8 cellular contexts compared by ENCODE assay signal in the genomic region with DNA sequence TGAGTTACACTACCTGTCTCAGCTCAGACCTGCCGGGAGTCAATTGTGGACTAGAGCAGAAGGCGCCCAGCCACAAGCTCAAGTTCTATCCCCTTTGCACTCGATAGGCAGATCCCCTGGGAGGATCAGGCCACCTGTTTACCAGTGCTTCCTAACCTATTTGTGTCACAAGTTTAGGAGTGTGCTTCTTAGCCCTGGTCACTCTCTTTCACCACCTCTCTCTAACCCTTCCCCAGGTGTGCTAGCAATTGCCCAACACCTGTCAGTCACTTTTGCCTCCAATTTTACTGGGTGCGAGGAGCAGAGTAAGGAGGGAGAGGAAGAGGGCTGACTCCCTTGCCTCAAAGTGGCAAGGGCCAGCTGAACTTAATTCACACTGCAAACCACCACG. TPM values are rescaled to one million over a fixed set of nuclear protein-coding genes. Genes with fewer than 3 reads are reported as not detected.
DNase-seq lines count a peak whose midpoint lies in the region; ATAC-seq, FAIRE-seq and TF ChIP-seq lines count a peak whose summit lies in the region.

No MANE protein-coding gene starts in this region.

- peak overlapping the region; percentile 93 for H2AFZ ChIP-seq in PC-9

- ATAC-seq in GM21737 (IDR thresholded peaks at IDR 0.05; ENCODE audit: unreplicated experiment) (peak; percentile 0), HG03097 (IDR thresholded peaks at IDR 0.05; ENCODE audit: low FRiP score, unreplicated experiment) (no peak)

- H3K27me3 ChIP-seq in CD4-positive, alpha-beta memory T cell (ENCODE audit: insufficient read depth, low read length) = no peaks in the 10 kb centered on the region
- no peaks in the 10 kb centered on the region for H3K27me3 ChIP-seq in PC-9 (ENCODE audit: insufficient read depth, low read depth)
- H3K27me3 ChIP-seq in neutrophil = no peaks in the 10 kb centered on the region

- no peaks in the 10 kb centered on the region for H3K9me2 ChIP-seq in PC-9 (ENCODE audit: insufficient read depth)

- H3K79me2 ChIP-seq in PC-9 (ENCODE audit: low read depth) = peaks cover 39% of the 10 kb centered on the region

- no peaks in the 10 kb centered on the region for H3K9me3 Mint-ChIP-seq in CD4-positive, alpha-beta memory T cell
- no peaks in the 10 kb centered on the region for H3K9me3 Mint-ChIP-seq in endothelial cell (ENCODE audit: unreplicated experiment)

- BruUV-seq in PC-9 (replicated peaks; lab: Mats Ljungman, UMichigan) = TSS peak; percentile 99

- no peak for TF ChIP-seq POLR2A in GM12891 (IDR thresholded peaks at IDR 0.05; ENCODE audit: low read depth, low read length)

- no peaks in the 10 kb centered on the region for H3K36me3 ChIP-seq in CD4-positive, alpha-beta memory T cell (ENCODE audit: insufficient read depth, low read length)
- H3K36me3 ChIP-seq in PC-9 (ENCODE audit: low read depth) (peaks cover 14% of the 10 kb centered on the region; the same call in 1 of the 2 replicates), neutrophil (no peaks in the 10 kb centered on the region)

- H3K4me1 Mint-ChIP-seq in CD4-positive, alpha-beta memory T cell = peaks cover 30 to 50% (median 41%) of the 10 kb centered on the region in 4 donors
- H3K4me1 Mint-ChIP-seq in endothelial cell (ENCODE audit: unreplicated experiment) = peaks cover 24% of the 10 kb centered on the region

- peaks cover 18% of the 10 kb centered on the region for H4K20me1 ChIP-seq in PC-9 (ENCODE audit: insufficient read depth)

- H3K4me3 Mint-ChIP-seq in CD4-positive, alpha-beta memory T cell = peak overlapping the region; percentile 90 to 98 (median 94)
- peak overlapping the region; percentile 94 for H3K4me3 Mint-ChIP-seq in endothelial cell (ENCODE audit: unreplicated experiment)

- peaks cover 6 to 25% of the 10 kb centered on the region in 2 donors for H3K36me3 Mint-ChIP-seq in CD4-positive, alpha-beta memory T cell
- H3K36me3 Mint-ChIP-seq in endothelial cell (ENCODE audit: low read depth, unreplicated experiment) = peaks cover 14% of the 10 kb centered on the region

- peak overlapping the region; percentile 99 for H3K4me2 ChIP-seq in PC-9

- intact Hi-C loops in CD4-positive, alpha-beta memory T cell (cut with micrococcal nuclease) = loop anchor here (1.0 to 5.0 kb wide), 6 partner anchors 120 to 1811 kb away; partner anchors contain the start of genes DAAM1, KIAA0586, PELI2 and TIMM9
- intact Hi-C loops in PC-9 (cut with micrococcal nuclease; ENCODE audit: unreplicated experiment) = no loop called here

- CTCF ChIA-PET in CD4-positive, alpha-beta memory T cell (lab: Charles Lee; ENCODE audit: partially characterized antibody) = interaction anchor here (0.9 to 1.4 kb wide), 2 partner anchors 17 to 811 kb away, joined by 3 to 4 read pairs; no protein-coding TSS in a partner anchor
- CTCF ChIA-PET in PC-9 (lab: Charles Lee) = interaction anchor here (0.9 kb wide), 1 partner anchor 899 kb away, joined by 3 read pairs; no protein-coding TSS in a partner anchor

- H3F3A ChIP-seq in PC-9 (ENCODE audit: insufficient read depth, low read depth) = peaks cover 5% of the 10 kb centered on the region; the same call in 1 of the 2 replicates

- peak overlapping the region; percentile 88 to 97 (median 96) for H3K27ac Mint-ChIP-seq in CD4-positive, alpha-beta memory T cell
- peak overlapping the region; percentile 81 for H3K27ac Mint-ChIP-seq in endothelial cell (ENCODE audit: unreplicated experiment)

- peak in 1 of 5 donors; percentile 3 for DNase-seq in CD4-positive, alpha-beta memory T cell
- peak in 1 of 2 experiments; percentile 40 for DNase-seq in PC-9
- DNase-seq in endothelial cell (ENCODE audit: low spot score) = peak; percentile 8
- no peak for DNase-seq in GM12891 (ENCODE audit: insufficient read length, low spot score)
- no peak for DNase-seq in central memory CD4-positive, alpha-beta T cell

- no peak for TF ChIP-seq CTCF in PC-9 (conservative IDR thresholded peaks at IDR 0.05)
- no peak for TF ChIP-seq CTCF in endothelial cell (IDR thresholded peaks at IDR 0.05; ENCODE audit: unreplicated experiment)
- TF ChIP-seq CTCF in neutrophil (IDR thresholded peaks at IDR 0.05) = no peak

- no peaks in the 10 kb centered on the region for H3K9me3 ChIP-seq in CD4-positive, alpha-beta memory T cell (ENCODE audit: control insufficient read depth in 1 of 2, low read length in 2 of 2)
- no peaks in the 10 kb centered on the region for H3K9me3 ChIP-seq in PC-9 (ENCODE audit: insufficient read depth, low read depth)
- no peaks in the 10 kb centered on the region for H3K9me3 ChIP-seq in neutrophil

- POLR2A ChIA-PET in CD4-positive, alpha-beta memory T cell (lab: Charles Lee; ENCODE audit: partially characterized antibody) = interaction anchor here (0.9 to 2.8 kb wide), 8 partner anchors 9 to 1808 kb away, joined by 3 to 34 read pairs (median 4); partner anchors contain the start of genes ACTR10, AP5M1, ARID4A and EXOC5
- POLR2A ChIA-PET in PC-9 (lab: Charles Lee; ENCODE audit: unreplicated experiment) = interaction anchor here (0.5 to 0.6 kb wide), 2 partner anchors 11 to 96 kb away, joined by 4 to 7 read pairs; no protein-coding TSS in a partner anchor

- peaks cover 42% of the 10 kb centered on the region for H3K4me1 ChIP-seq in CD4-positive, alpha-beta memory T cell (ENCODE audit: insufficient read depth, low read length)
- peaks cover 28% of the 10 kb centered on the region for H3K4me1 ChIP-seq in PC-9 (replicated peaks; ENCODE audit: insufficient read depth)
- peaks cover 27 to 29% of the 10 kb centered on the region in 2 experiments for H3K4me1 ChIP-seq in neutrophil (ENCODE audit: control insufficient read depth in 1 of 2, insufficient read depth in 1 of 2, low read depth in 1 of 2, low read length in 1 of 2)

- FAIRE-seq in GM12891 (lab: Jason Lieb, UNC) = no peak

- H3K27me3 Mint-ChIP-seq in CD4-positive, alpha-beta memory T cell = no peaks in the 10 kb centered on the region
- peaks cover 9% of the 10 kb centered on the region for H3K27me3 Mint-ChIP-seq in endothelial cell (ENCODE audit: unreplicated experiment)

- H3K27ac ChIP-seq in CD4-positive, alpha-beta memory T cell (ENCODE audit: low read depth, low read length) = peak overlapping the region; percentile 83
- peak overlapping the region; percentile 73 for H3K27ac ChIP-seq in PC-9
- H3K27ac ChIP-seq in neutrophil = peak overlapping the region; percentile 77

- H3K4me3 ChIP-seq in CD4-positive, alpha-beta memory T cell (ENCODE audit: low read length in 2 of 2) = peak overlapping the region; percentile 17 to 85
- peak overlapping the region; percentile 71 for H3K4me3 ChIP-seq in PC-9
- peak overlapping the region; percentile 73 to 74 for H3K4me3 ChIP-seq in neutrophil (ENCODE audit: low read depth in 1 of 2, low read length in 1 of 2)

TF ChIP-seq in GM12891, 5 proteins besides CTCF, POLR2A, EP300 and RAD21:
- TF ChIP-seq TAF1 (IDR thresholded peaks at IDR 0.05; ENCODE audit: low read depth, low read length) (no peak), SPI1 (IDR thresholded peaks at IDR 0.05; ENCODE audit: low read depth, low read length) (no peak), POU2F2 (IDR thresholded peaks at IDR 0.05; ENCODE audit: low read depth, low read length) (no peak), PAX5 (IDR thresholded peaks at IDR 0.05; ENCODE audit: insufficient read depth, low read length, severe bottlenecking) (no peak), POLR2AphosphoS5 (IDR thresholded peaks at IDR 0.05; ENCODE audit: low read depth, low read length) (no peak)
TF ChIP-seq in GM12891: peak in this region for 0.

RNA-seq across cellular contexts. Expression of gene NAA30, which starts 0.7 kb away (rescaled TPM):
- total RNA-seq in CD4-positive, alpha-beta memory T cell = 10 to 100 TPM; 18.6 to 21.8 TPM
- 10 to 100 TPM in 1 of 2 donors, 1 to 10 TPM in 1; 10.0 to 13.6 TPM for polyA plus RNA-seq in CD4-positive, alpha-beta memory T cell
- total RNA-seq in PC-9 (2021) (11.7 and 14.2 TPM in 2 replicates), endothelial cell (ENCODE audit: unreplicated experiment) (45.7 TPM)
- polyA plus RNA-seq in GM12891 (2012; ENCODE audit: low read depth, missing spikeins) = 4.7 TPM
